In the genomic region with DNA sequence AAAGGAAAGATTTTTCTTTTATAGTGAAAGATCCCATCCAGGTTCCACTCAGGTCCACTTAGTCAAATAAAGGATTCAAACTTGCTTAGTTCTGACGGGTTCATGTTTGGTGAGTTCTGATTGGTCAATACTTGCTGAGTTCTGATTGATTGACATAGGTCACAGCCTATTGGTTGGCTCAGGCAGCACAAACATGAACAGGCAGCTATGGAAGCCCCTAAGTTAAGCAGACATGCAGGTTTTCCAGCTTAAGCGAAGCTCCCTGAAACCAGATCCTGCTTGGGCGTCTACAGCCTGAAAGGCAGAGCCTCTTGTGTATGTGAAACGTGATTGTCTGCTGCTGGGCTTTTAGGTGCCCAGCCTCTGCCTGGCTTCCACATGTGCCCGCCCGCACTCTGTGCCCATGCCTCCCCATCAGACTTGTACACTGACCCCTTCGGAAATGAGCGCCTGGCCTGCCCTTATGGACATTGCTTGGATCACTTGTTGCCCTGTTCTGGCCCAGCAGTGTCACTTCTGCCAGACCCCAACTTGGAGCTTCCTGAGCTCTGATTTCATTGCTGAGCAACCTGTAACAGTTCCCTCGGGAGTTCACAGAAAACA, we compare ENCODE assay signal across 1 cellular context.
TF ChIP-seq lines count a peak whose summit lies in the region.

No MANE protein-coding gene starts in this region.

TF ChIP-seq in GM12878, 131 proteins besides CTCF, POLR2A, EP300 and RAD21 (continued from another document):
- TF ChIP-seq, protein P1, sequence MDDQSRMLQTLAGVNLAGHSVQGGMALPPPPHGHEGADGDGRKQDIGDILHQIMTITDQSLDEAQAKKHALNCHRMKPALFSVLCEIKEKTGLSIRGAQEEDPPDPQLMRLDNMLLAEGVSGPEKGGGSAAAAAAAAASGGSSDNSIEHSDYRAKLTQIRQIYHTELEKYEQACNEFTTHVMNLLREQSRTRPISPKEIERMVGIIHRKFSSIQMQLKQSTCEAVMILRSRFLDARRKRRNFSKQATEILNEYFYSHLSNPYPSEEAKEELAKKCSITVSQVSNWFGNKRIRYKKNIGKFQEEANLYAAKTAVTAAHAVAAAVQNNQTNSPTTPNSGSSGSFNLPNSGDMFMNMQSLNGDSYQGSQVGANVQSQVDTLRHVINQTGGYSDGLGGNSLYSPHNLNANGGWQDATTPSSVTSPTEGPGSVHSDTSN (IDR thresholded peaks at IDR 0.05; ENCODE audit: insufficient replicate concordance, low read depth, low read length) = peak; percentile 75
- TF ChIP-seq, protein P2, sequence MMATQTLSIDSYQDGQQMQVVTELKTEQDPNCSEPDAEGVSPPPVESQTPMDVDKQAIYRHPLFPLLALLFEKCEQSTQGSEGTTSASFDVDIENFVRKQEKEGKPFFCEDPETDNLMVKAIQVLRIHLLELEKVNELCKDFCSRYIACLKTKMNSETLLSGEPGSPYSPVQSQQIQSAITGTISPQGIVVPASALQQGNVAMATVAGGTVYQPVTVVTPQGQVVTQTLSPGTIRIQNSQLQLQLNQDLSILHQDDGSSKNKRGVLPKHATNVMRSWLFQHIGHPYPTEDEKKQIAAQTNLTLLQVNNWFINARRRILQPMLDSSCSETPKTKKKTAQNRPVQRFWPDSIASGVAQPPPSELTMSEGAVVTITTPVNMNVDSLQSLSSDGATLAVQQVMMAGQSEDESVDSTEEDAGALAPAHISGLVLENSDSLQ (IDR thresholded peaks at IDR 0.05) = peak; percentile 84
